Comparison of ENCODE assay signal across 20 cellular contexts in the genomic region with DNA sequence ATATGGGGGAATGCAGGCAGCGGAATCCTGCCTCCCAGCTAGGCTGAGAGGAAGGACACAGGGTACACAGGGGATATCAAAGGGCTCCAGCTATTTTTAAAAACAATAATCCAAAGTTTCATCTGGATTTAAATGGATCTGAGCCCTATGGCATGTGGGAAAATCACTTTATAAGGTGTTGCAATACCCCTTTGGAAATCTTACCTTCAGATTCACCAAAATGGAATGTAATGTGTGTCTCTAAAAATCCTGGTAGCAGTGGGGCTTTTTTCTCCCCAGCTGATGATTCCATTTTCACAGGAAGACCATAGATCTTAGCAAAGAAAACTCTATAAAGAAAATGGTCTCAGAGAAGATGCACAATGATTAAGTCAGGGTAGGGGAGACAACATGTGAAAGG.
"Had no signal": no experiment of that assay in that cellular context is flagged by ENCODE, and none has a peak within 500 bp of the region (broad histone marks: within the 10 kb centered on the region; RNA-seq: fewer than 3 reads in every experiment).

No MANE protein-coding gene starts in this region.

- ATAC-seq: activated naive CD8-positive, alpha-beta T cell treated with anti-CD3 and anti-CD28 coated beads, Interleukin-2, amount 50 U/mL, for 24 hours; left lobe of liver; upper lobe of right lung had no signal

- H3K9me3 ChIP-seq: sigmoid colon, upper lobe of right lung had no signal

- H3K27ac ChIP-seq: ascending aorta, sigmoid colon, upper lobe of right lung had no signal

- H3K4me3 ChIP-seq: ascending aorta, sigmoid colon, upper lobe of right lung had no signal

- H3K4me3 Mint-ChIP-seq: activated CD4-positive, alpha-beta T cell treated with anti-CD3 and anti-CD28 coated beads, Interleukin-2, amount 10 ng/mL, durations not matched to agents 7 days and 5 days; activated naive CD4-positive, alpha-beta T cell treated with anti-CD3 and anti-CD28 coated beads, Interleukin-2, amount 10 ng/mL, durations not matched to agents 7 days and 5 days; activated naive CD8-positive, alpha-beta T cell treated with anti-CD3 and anti-CD28 coated beads, Interleukin-2, amount 50 U/mL, for 24 hours; nephron progenitor cell had no signal

- DNase-seq: activated CD4-positive, alpha-beta T cell treated with anti-CD3 and anti-CD28 coated beads, Interleukin-2, amount 10 ng/mL, durations not matched to agents 7 days and 5 days; activated CD8-positive, alpha-beta memory T cell treated with anti-CD3 and anti-CD28 coated beads, Interleukin-2, amount 50 U/mL, for 48 hours; activated effector memory CD4-positive, alpha-beta T cell treated with Interleukin-2 at 50 U/mL for 16 hours; activated naive CD4-positive, alpha-beta T cell treated with anti-CD3 and anti-CD28 coated beads, Interleukin-2, amount 10 ng/mL, durations not matched to agents 7 days and 5 days; activated naive CD8-positive, alpha-beta T cell treated with anti-CD3 and anti-CD28 coated beads, Interleukin-2, amount 50 U/mL, for 24 hours; activated T-cell treated with anti-CD3 and anti-CD28 coated beads, Interleukin-2, amount 50 U/mL, for 48 hours; dermis blood vessel endothelial cell; effector memory CD4-positive, alpha-beta T cell; hypothalamus; nephron progenitor cell; nucleus accumbens; sigmoid colon; stimulated activated CD4-positive, alpha-beta T cell treated with anti-CD3 and anti-CD28 coated beads, Interleukin-12 subunit alpha, Interleukin-12 subunit beta, amount 100 ng/mL, for 4 hours; stimulated activated CD4-positive, alpha-beta T cell treated with anti-CD3 and anti-CD28 coated beads, Interleukin-1b, Interleukin-23, amount 100 ng/mL, for 48 hours; stimulated activated CD8-positive, alpha-beta memory T cell treated with anti-CD3 and anti-CD28 coated beads, Interleukin-4, amount 100 ng/mL, for 48 hours; stimulated activated naive CD4-positive, alpha-beta T cell; T1000; upper lobe of right lung had no signal

- H3K27ac Mint-ChIP-seq: activated CD4-positive, alpha-beta T cell treated with anti-CD3 and anti-CD28 coated beads, Interleukin-2, amount 10 ng/mL, durations not matched to agents 7 days and 5 days; activated naive CD4-positive, alpha-beta T cell treated with anti-CD3 and anti-CD28 coated beads, Interleukin-2, amount 10 ng/mL, durations not matched to agents 7 days and 5 days; activated naive CD8-positive, alpha-beta T cell treated with anti-CD3 and anti-CD28 coated beads, Interleukin-2, amount 50 U/mL, for 24 hours had no signal

- H3K4me1 ChIP-seq: sigmoid colon had no signal

- H3K36me3 Mint-ChIP-seq: activated naive CD4-positive, alpha-beta T cell treated with anti-CD3 and anti-CD28 coated beads, Interleukin-2, amount 10 ng/mL, durations not matched to agents 7 days and 5 days had no signal

- H3K36me3 ChIP-seq: ascending aorta, sigmoid colon, upper lobe of right lung had no signal

- H3K4me1 Mint-ChIP-seq: activated CD4-positive, alpha-beta T cell treated with anti-CD3 and anti-CD28 coated beads, Interleukin-2, amount 10 ng/mL, durations not matched to agents 7 days and 5 days; activated naive CD4-positive, alpha-beta T cell treated with anti-CD3 and anti-CD28 coated beads, Interleukin-2, amount 10 ng/mL, durations not matched to agents 7 days and 5 days; activated naive CD8-positive, alpha-beta T cell treated with anti-CD3 and anti-CD28 coated beads, Interleukin-2, amount 50 U/mL, for 24 hours; nephron progenitor cell had no signal

- H3K27me3 ChIP-seq: ascending aorta, sigmoid colon, upper lobe of right lung had no signal

- H3K27me3 Mint-ChIP-seq: activated CD4-positive, alpha-beta T cell treated with anti-CD3 and anti-CD28 coated beads, Interleukin-2, amount 10 ng/mL, durations not matched to agents 7 days and 5 days; activated naive CD4-positive, alpha-beta T cell treated with anti-CD3 and anti-CD28 coated beads, Interleukin-2, amount 10 ng/mL, durations not matched to agents 7 days and 5 days; activated naive CD8-positive, alpha-beta T cell treated with anti-CD3 and anti-CD28 coated beads, Interleukin-2, amount 50 U/mL, for 24 hours had no signal
